Comparison of ENCODE assay signal across 21 cellular contexts in genomic region chr7:53325061-53325460, GRCh38.
DNase-seq lines count a peak whose midpoint lies in the region; ATAC-seq, FAIRE-seq and TF ChIP-seq lines count a peak whose summit lies in the region.
"Had no signal": no experiment of that assay in that cellular context is flagged by ENCODE, and none has a peak within 500 bp of the region (broad histone marks: within the 10 kb centered on the region; RNA-seq: fewer than 3 reads in every experiment).

No MANE protein-coding gene starts in this region.

- no peak for TF ChIP-seq POLR2A in endothelial cell of umbilical vein (IDR thresholded peaks at IDR 0.05; ENCODE audit: low read depth, low read length)

- H4K8ac ChIP-seq in trophoblast cell (ENCODE audit: low read depth, low read length), result no peak overlapping the region

- H3K79me2 ChIP-seq in endothelial cell of umbilical vein (ENCODE audit: control insufficient read depth, insufficient read depth, low read length), result no peaks in the 10 kb centered on the region
- H3K79me2 ChIP-seq in trophoblast cell (ENCODE audit: control insufficient read depth, insufficient read depth, low read length, poor library complexity), result no peaks in the 10 kb centered on the region
- no peaks in the 10 kb centered on the region for H3K79me2 ChIP-seq in mammary epithelial cell (ENCODE audit: insufficient read depth, low read length)

- peak overlapping the region; percentile 82 for H2BK5ac ChIP-seq in trophoblast cell (ENCODE audit: low read depth, low read length, poor library complexity)

- peak; percentile 74 for FAIRE-seq in endothelial cell of umbilical vein (lab: Jason Lieb, UNC)
- FAIRE-seq: A549, GM19239, H1 had no signal

- ATAC-seq in HG03025 (IDR thresholded peaks at IDR 0.05; ENCODE audit: low FRiP score, unreplicated experiment), result no peak
- ATAC-seq: A549 had no signal

- H2BK120ac ChIP-seq in trophoblast cell (ENCODE audit: insufficient read depth, low read length, poor library complexity), result no peak overlapping the region

- no peak overlapping the region for H3K18ac ChIP-seq in trophoblast cell (ENCODE audit: low read length)

- no peak overlapping the region for H3K14ac ChIP-seq in trophoblast cell (ENCODE audit: low read length)

- peaks cover 8% of the 10 kb centered on the region for H3K4me1 ChIP-seq in endothelial cell of umbilical vein (ENCODE audit: control insufficient read depth, extremely low read depth, insufficient read depth, low read length)
- peaks cover 0 to 3% of the 10 kb centered on the region in 2 experiments for H3K4me1 ChIP-seq in trophoblast cell (ENCODE audit: control insufficient read depth in 1 of 2, insufficient read depth in 2 of 2, low read length in 2 of 2)
- no peaks in the 10 kb centered on the region for H3K4me1 ChIP-seq in mammary epithelial cell (ENCODE audit: insufficient read depth, low read length)
- H3K4me1 ChIP-seq: A549 had no signal

- H3K23ac ChIP-seq in trophoblast cell (ENCODE audit: low read length), result no peak overlapping the region

- H2AFZ ChIP-seq in endothelial cell of umbilical vein (ENCODE audit: low read depth, low read length) (peak overlapping the region; percentile 43), trophoblast cell (ENCODE audit: insufficient read depth, low read length, poor library complexity) (no peak overlapping the region), mammary epithelial cell (ENCODE audit: low read depth, low read length) (no peak overlapping the region)

- intact Hi-C loops in endothelial cell of umbilical vein (cut with micrococcal nuclease), result no loop called here
- intact Hi-C loops in mammary epithelial cell (cut with micrococcal nuclease), result no loop called here

- H3K9me1 ChIP-seq in endothelial cell of umbilical vein (replicated peaks; ENCODE audit: control insufficient read depth, extremely low read depth, insufficient read depth, low read length), result peaks cover 3% of the 10 kb centered on the region

- POLR2A ChIA-PET in endothelial cell of umbilical vein (lab: Charles Lee), result no interaction called here

- no CpG with 5 or more reads among the region's 2 CpGs for WGBS in trophoblast cell (ENCODE audit: extremely low coverage, insufficient coverage, insufficient read length)
- WGBS in mammary epithelial cell (ENCODE audit: low coverage, missing lambda C conversion rate), result 0% methylated on average over 2 of the region's 2 CpGs

- H3K4me2 ChIP-seq in endothelial cell of umbilical vein (ENCODE audit: insufficient read depth, low read length) (peak overlapping the region; percentile 47), trophoblast cell (ENCODE audit: low read length) (no peak overlapping the region), mammary epithelial cell (ENCODE audit: insufficient read depth, low read depth, low read length) (no peak overlapping the region)
- H3K4me2 ChIP-seq: A549 had no signal

- H4K20me1 ChIP-seq in endothelial cell of umbilical vein (replicated peaks; ENCODE audit: control insufficient read depth, extremely low read depth, insufficient read depth, low read length) (no peaks in the 10 kb centered on the region), mammary epithelial cell (ENCODE audit: insufficient read depth, low read length) (no peaks in the 10 kb centered on the region)

- TF ChIP-seq CTCF in endothelial cell of umbilical vein (IDR thresholded peaks at IDR 0.05; ENCODE audit: extremely low read depth in 1 of 2, insufficient read depth in 1 of 2, low read depth in 1 of 2, low read length in 2 of 2) (no peak), GM13977 (IDR thresholded peaks at IDR 0.05; ENCODE audit: extremely low read depth, insufficient read depth, missing control alignments) (no peak), mammary epithelial cell (conservative IDR thresholded peaks at IDR 0.05 in 1 of 2, IDR thresholded peaks at IDR 0.05 in 1 of 2; ENCODE audit: extremely low read depth in 1 of 2, insufficient read depth in 1 of 2, low read depth in 1 of 2, low read length in 2 of 2) (no peak)

- H3K27me3 ChIP-seq in endothelial cell of umbilical vein (ENCODE audit: control insufficient read depth in 2 of 2, insufficient read depth in 2 of 2, low read length in 2 of 2) (no peaks in the 10 kb centered on the region), trophoblast cell (ENCODE audit: insufficient read depth, low read length) (no peaks in the 10 kb centered on the region), mammary epithelial cell (ENCODE audit: insufficient read depth, low read length) (no peaks in the 10 kb centered on the region)

- no peak overlapping the region for H3K4ac ChIP-seq in trophoblast cell (ENCODE audit: low read depth, low read length)

- H4K12ac ChIP-seq in trophoblast cell (ENCODE audit: low read depth, low read length), result no peak overlapping the region

- dilution Hi-C loops in endothelial cell of umbilical vein (cut with MboI; ENCODE audit: extremely low pct_ligation_motif_present, low sequenced_read_pairs), result no loop called here
- dilution Hi-C loops in mammary epithelial cell (cut with HindIII; ENCODE audit: low sequenced_read_pairs), result no loop called here

- H3K4me3 ChIP-seq in endothelial cell of umbilical vein (replicated peaks in 1 of 3; ENCODE audit: insufficient read depth in 1 of 3, low read depth in 1 of 3, low read length in 3 of 3), result no peak overlapping the region
- H3K4me3 ChIP-seq in trophoblast cell (ENCODE audit: low read depth, low read length), result no peak overlapping the region
- H3K4me3 ChIP-seq in mammary epithelial cell (replicated peaks in 1 of 3; ENCODE audit: insufficient read depth in 1 of 3, low read depth in 2 of 3, low read length in 3 of 3), result no peak overlapping the region
- H3K4me3 ChIP-seq: A549, SK-N-MC had no signal

- H3K27ac ChIP-seq in endothelial cell of umbilical vein (ENCODE audit: insufficient read depth, low read depth, low read length), result peak overlapping the region; percentile 18
- peak overlapping the region; percentile 91 for H3K27ac ChIP-seq in trophoblast cell (ENCODE audit: low read depth, low read length)
- no peak overlapping the region for H3K27ac ChIP-seq in mammary epithelial cell (ENCODE audit: insufficient read depth, low read depth, low read length)
- H3K27ac ChIP-seq: A549, SK-N-MC had no signal

- H3K9me3 ChIP-seq in endothelial cell of umbilical vein (replicated peaks; ENCODE audit: control insufficient read depth, insufficient read depth, low read length) (no peaks in the 10 kb centered on the region), trophoblast cell (ENCODE audit: insufficient read depth, low read depth, low read length) (no peaks in the 10 kb centered on the region), mammary epithelial cell (replicated peaks; ENCODE audit: insufficient read depth, low read length) (peaks cover 3% of the 10 kb centered on the region)

- CTCF ChIA-PET in endothelial cell of umbilical vein (lab: Charles Lee) (interaction anchor here (0.6 kb wide), 1 partner anchor 1059 kb away, joined by 3 read pairs; no protein-coding TSS in a partner anchor), mammary epithelial cell (lab: Charles Lee; ENCODE audit: low non-redundant PET) (interaction anchor here (0.9 kb wide), 1 partner anchor 97 kb away, joined by 6 read pairs; no protein-coding TSS in a partner anchor)

- DNase-seq in M059J (ENCODE audit: low read depth) (peak; percentile 8), SK-N-DZ (ENCODE audit: low spot score) (peak; percentile 33), endothelial cell of umbilical vein (ENCODE audit: low read depth, low spot score) (peak; percentile 62), trophoblast cell (peak; percentile 38 to 88), GM13977 (ENCODE audit: low spot score) (no peak), SW480 (ENCODE audit: low spot score) (no peak), mammary epithelial cell (no peak)
- DNase-seq: GF-D8, KBM-7, NCI-H1092, NCI-H1436, NCI-H187 treated with DMSO at 0.1 percent for 48 hours, NCI-H2227 treated with DMSO at 0.1 percent for 48 hours, NCI-H510A treated with DMSO at 0.1 percent for 48 hours, NCI-H774, Right ventricle myocardium superior had no signal

- H3K9ac ChIP-seq in endothelial cell of umbilical vein (replicated peaks; ENCODE audit: extremely low read depth, insufficient read depth, low read length), result no peak overlapping the region
- H3K9ac ChIP-seq in trophoblast cell (ENCODE audit: low read length), result no peak overlapping the region
- no peak overlapping the region for H3K9ac ChIP-seq in mammary epithelial cell (ENCODE audit: insufficient read depth, low read length)

- no TSS peak for BruUV-seq in endothelial cell of umbilical vein (replicated peaks; lab: Mats Ljungman, UMichigan)
- no TSS peak for BruUV-seq in mammary epithelial cell (replicated peaks; lab: Mats Ljungman, UMichigan)

- no peak overlapping the region for H2BK12ac ChIP-seq in trophoblast cell (ENCODE audit: low read length)

- H3K79me1 ChIP-seq in trophoblast cell (ENCODE audit: low read length), result peaks cover 14% of the 10 kb centered on the region

- no peak overlapping the region for H2AK5ac ChIP-seq in trophoblast cell (ENCODE audit: low read length)

- in situ Hi-C loops in GM13977 (cut with MboI; ENCODE audit: low pct_unique_long_range_greater_than_20kb, low sequenced_read_pairs, unreplicated experiment), result no loop called here
- in situ Hi-C loops in mammary epithelial cell (cut with MboI; ENCODE audit: low sequenced_read_pairs in 2 of 2), result no loop called here

- no peak overlapping the region for H4K91ac ChIP-seq in trophoblast cell (ENCODE audit: low read depth, low read length)

- H3K36me3 ChIP-seq in endothelial cell of umbilical vein (ENCODE audit: control insufficient read depth in 2 of 2, extremely low read depth in 1 of 2, insufficient read depth in 2 of 2, low read length in 2 of 2) (no peaks in the 10 kb centered on the region), trophoblast cell (ENCODE audit: control insufficient read depth in 1 of 2, insufficient read depth in 2 of 2, low read length in 2 of 2) (no peaks in the 10 kb centered on the region), mammary epithelial cell (ENCODE audit: insufficient read depth, low read length) (no peaks in the 10 kb centered on the region)

TF ChIP-seq in endothelial cell of umbilical vein, 7 proteins besides CTCF, POLR2A, EP300 and RAD21:
- TF ChIP-seq JUN (IDR thresholded peaks at IDR 0.05; ENCODE audit: borderline replicate concordance, insufficient read depth, insufficient read length, low read depth), result peak; percentile 45
- TF ChIP-seq MYC (IDR thresholded peaks at IDR 0.05; ENCODE audit: low read depth, low read length), result no peak
- TF ChIP-seq FOS (IDR thresholded peaks at IDR 0.05; ENCODE audit: borderline replicate concordance, insufficient read depth, low read length), result no peak
- TF ChIP-seq, protein P1, sequence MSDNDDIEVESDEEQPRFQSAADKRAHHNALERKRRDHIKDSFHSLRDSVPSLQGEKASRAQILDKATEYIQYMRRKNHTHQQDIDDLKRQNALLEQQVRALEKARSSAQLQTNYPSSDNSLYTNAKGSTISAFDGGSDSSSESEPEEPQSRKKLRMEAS (IDR thresholded peaks at IDR 0.05; ENCODE audit: insufficient read depth, insufficient read length), result no peak
- no peak for TF ChIP-seq EZH2 (IDR thresholded peaks at IDR 0.05; ENCODE audit: borderline replicate concordance, low read depth, low read length, severe bottlenecking)
- peak; percentile 85 for TF ChIP-seq GATA2 (IDR thresholded peaks at IDR 0.05; ENCODE audit: insufficient read depth, insufficient read length, low read depth, low read length)
- peak; percentile 36 for TF ChIP-seq POLR2AphosphoS5 (IDR thresholded peaks at IDR 0.05; ENCODE audit: insufficient read depth, low read depth, low read length)

Comparison
In these comparisons a context has a peak if more than half of its experiments do, and no peak if none do; other contexts are left out.
1. DNase-seq: peak in M059J (single experiment), SK-N-DZ (single experiment), endothelial cell of umbilical vein (single experiment) and trophoblast cell (2 of 2); none in GM13977 (single experiment), SW480 (single experiment) and mammary epithelial cell (single experiment).